Comparison of ENCODE assay signal across 13 cellular contexts in genomic region chr13:40975441-40975840, GRCh38. TPM values are rescaled to one million over a fixed set of nuclear protein-coding genes. Genes with fewer than 3 reads are reported as not detected.
DNase-seq lines count a peak whose midpoint lies in the region; ATAC-seq and TF ChIP-seq lines count a peak whose summit lies in the region.
"Had no signal": no experiment of that assay in that cellular context is flagged by ENCODE, and none has a peak within 500 bp of the region (broad histone marks: within the 10 kb centered on the region; RNA-seq: fewer than 3 reads in every experiment).

No MANE protein-coding gene starts in this region.

- H3F3A ChIP-seq in Loucy (ENCODE audit: low read depth): no peaks in the 10 kb centered on the region

- H3K9me3 Mint-ChIP-seq in activated naive CD4-positive, alpha-beta T cell treated with anti-CD3 and anti-CD28 coated beads for 36 hours: no peaks in the 10 kb centered on the region
- H3K9me3 Mint-ChIP-seq in central memory CD8-positive, alpha-beta T cell: no peaks in the 10 kb centered on the region
- H3K9me3 Mint-ChIP-seq in stimulated activated effector memory CD8-positive, alpha-beta T cell treated with anti-CD3 and anti-CD28 coated beads, Interleukin-12 subunit alpha, Interleukin-12 subunit beta, amount 100 ng/mL, for 72 hours: no peaks in the 10 kb centered on the region
- H3K9me3 Mint-ChIP-seq: WTC11 had no signal

- no peak for ATAC-seq in central memory CD8-positive, alpha-beta T cell (replicated peaks; ENCODE audit: extremely low read depth, poor library complexity, severe bottlenecking)
- no peak for ATAC-seq in stimulated activated effector memory CD8-positive, alpha-beta T cell treated with anti-CD3 and anti-CD28 coated beads, Interleukin-12 subunit alpha, Interleukin-12 subunit beta, amount 100 ng/mL, for 72 hours
- ATAC-seq in gastrocnemius medialis: no peak

- peaks cover 76% of the 10 kb centered on the region for H3K4me1 ChIP-seq in Loucy (ENCODE audit: insufficient read depth, low read length, poor library complexity, severe bottlenecking)
- peaks cover 70 to 92% of the 10 kb centered on the region in 2 donors for H3K4me1 ChIP-seq in gastrocnemius medialis
- H3K4me1 ChIP-seq: SJSA1 had no signal

- H3K27me3 ChIP-seq in Loucy (ENCODE audit: insufficient read depth, low read length, poor library complexity, severe bottlenecking): no peaks in the 10 kb centered on the region
- no peaks in the 10 kb centered on the region for H3K27me3 ChIP-seq in gastrocnemius medialis
- H3K27me3 ChIP-seq: foreskin keratinocyte, SJSA1 had no signal

- no peak for DNase-seq in activated naive CD4-positive, alpha-beta T cell treated with anti-CD3 and anti-CD28 coated beads for 36 hours
- no peak for DNase-seq in activated naive CD4-positive, alpha-beta T cell treated with Interleukin-2 at 50 U/mL for 16 hours
- DNase-seq in central memory CD8-positive, alpha-beta T cell (ENCODE audit: low spot score in 2 of 2): no peak
- DNase-seq in stimulated activated effector memory CD8-positive, alpha-beta T cell treated with anti-CD3 and anti-CD28 coated beads, Interleukin-12 subunit alpha, Interleukin-12 subunit beta, amount 100 ng/mL, for 72 hours (ENCODE audit: low spot score in 2 of 2): no peak
- DNase-seq in gastrocnemius medialis (no peak), GM13976 (ENCODE audit: low spot score) (no peak), erythroblast (lab: John Stamatoyannopoulos, UW) (no peak)
- DNase-seq: NCI-H2171 treated with DMSO at 0.1 percent for 48 hours, trophoblast cell had no signal

- H3K9me2 ChIP-seq in Loucy (replicated peaks; ENCODE audit: low read depth, low read length): no peaks in the 10 kb centered on the region

- TF ChIP-seq CTCF in Loucy (conservative IDR thresholded peaks at IDR 0.05; ENCODE audit: low read length): no peak
- no peak for TF ChIP-seq CTCF in gastrocnemius medialis (IDR thresholded peaks at IDR 0.05 in 4 of 5, conservative IDR thresholded peaks at IDR 0.05 in 1 of 5)
- no peak for TF ChIP-seq CTCF in GM13976 (IDR thresholded peaks at IDR 0.05; ENCODE audit: borderline replicate concordance, control extremely low read depth, extremely low read depth, insufficient read depth, missing control alignments)

- H3K4me1 Mint-ChIP-seq in activated naive CD4-positive, alpha-beta T cell treated with anti-CD3 and anti-CD28 coated beads for 36 hours (ENCODE audit: low read depth): peaks cover 81% of the 10 kb centered on the region
- peaks cover 91% of the 10 kb centered on the region for H3K4me1 Mint-ChIP-seq in central memory CD8-positive, alpha-beta T cell
- peaks cover 80% of the 10 kb centered on the region for H3K4me1 Mint-ChIP-seq in stimulated activated effector memory CD8-positive, alpha-beta T cell treated with anti-CD3 and anti-CD28 coated beads, Interleukin-12 subunit alpha, Interleukin-12 subunit beta, amount 100 ng/mL, for 72 hours

- H3K36me3 ChIP-seq in Loucy (ENCODE audit: insufficient read depth, low read length) (peaks cover 84% of the 10 kb centered on the region), gastrocnemius medialis (no peaks in the 10 kb centered on the region)
- H3K36me3 ChIP-seq: SJSA1 had no signal

- peak overlapping the region; percentile 94 for H3K4me2 ChIP-seq in Loucy (ENCODE audit: low read depth, low read length, poor library complexity, severe bottlenecking)

- intact Hi-C loops in activated naive CD4-positive, alpha-beta T cell treated with anti-CD3 and anti-CD28 coated beads for 36 hours (cut with micrococcal nuclease): loop anchor here (2.0 to 10.0 kb wide), 4 partner anchors 55 to 939 kb away; no protein-coding TSS in a partner anchor
- intact Hi-C loops in gastrocnemius medialis (cut with DNase I; ENCODE audit: low total_unique reads): no loop called here

- in situ Hi-C loops in gastrocnemius medialis (cut with MboI; ENCODE audit: low sequenced_read_pairs in 4 of 4) (loop anchor here in 1 of 4 donors (10.0 kb wide), 1 partner anchor 79 kb away; no protein-coding TSS in a partner anchor), GM13976 (cut with MboI; ENCODE audit: low sequenced_read_pairs, unreplicated experiment) (loop anchor here (10.0 kb wide), 1 partner anchor 79 kb away; no protein-coding TSS in a partner anchor)

- H3K4me3 Mint-ChIP-seq in activated naive CD4-positive, alpha-beta T cell treated with anti-CD3 and anti-CD28 coated beads for 36 hours: no peak overlapping the region
- peak overlapping the region; percentile 99 for H3K4me3 Mint-ChIP-seq in central memory CD8-positive, alpha-beta T cell
- peak overlapping the region; percentile 80 for H3K4me3 Mint-ChIP-seq in stimulated activated effector memory CD8-positive, alpha-beta T cell treated with anti-CD3 and anti-CD28 coated beads, Interleukin-12 subunit alpha, Interleukin-12 subunit beta, amount 100 ng/mL, for 72 hours
- H3K4me3 Mint-ChIP-seq: WTC11 had no signal

- H3K36me3 Mint-ChIP-seq in activated naive CD4-positive, alpha-beta T cell treated with anti-CD3 and anti-CD28 coated beads for 36 hours (ENCODE audit: low read depth): peaks cover 22% of the 10 kb centered on the region
- peaks cover 20% of the 10 kb centered on the region for H3K36me3 Mint-ChIP-seq in central memory CD8-positive, alpha-beta T cell (ENCODE audit: insufficient read depth)
- peaks cover 76% of the 10 kb centered on the region for H3K36me3 Mint-ChIP-seq in stimulated activated effector memory CD8-positive, alpha-beta T cell treated with anti-CD3 and anti-CD28 coated beads, Interleukin-12 subunit alpha, Interleukin-12 subunit beta, amount 100 ng/mL, for 72 hours
- H3K36me3 Mint-ChIP-seq: WTC11 had no signal

- H3K9ac ChIP-seq in Loucy (ENCODE audit: low read depth, low read length, poor library complexity, severe bottlenecking): peak overlapping the region; percentile 81

- no peaks in the 10 kb centered on the region for H3K9me3 ChIP-seq in Loucy (ENCODE audit: insufficient read depth, low read depth, low read length)
- H3K9me3 ChIP-seq in gastrocnemius medialis: no peaks in the 10 kb centered on the region
- H3K9me3 ChIP-seq: SJSA1 had no signal

- H3K4me3 ChIP-seq in Loucy (ENCODE audit: low read length, poor library complexity, severe bottlenecking) (peak overlapping the region; percentile 79), gastrocnemius medialis (peak overlapping the region in 1 of 4 donors; percentile 3)
- H3K4me3 ChIP-seq: SJSA1 had no signal

- peaks cover 100% of the 10 kb centered on the region for H3K79me2 ChIP-seq in Loucy (ENCODE audit: insufficient read depth, low read length)

- H4K20me1 ChIP-seq in Loucy (ENCODE audit: insufficient read depth, low read length, poor library complexity, severe bottlenecking): peaks cover 99% of the 10 kb centered on the region

- peak overlapping the region; percentile 94 for H3K27ac Mint-ChIP-seq in activated naive CD4-positive, alpha-beta T cell treated with anti-CD3 and anti-CD28 coated beads for 36 hours
- H3K27ac Mint-ChIP-seq in central memory CD8-positive, alpha-beta T cell (ENCODE audit: low read depth): peak overlapping the region; percentile 95
- peak overlapping the region; percentile 92 for H3K27ac Mint-ChIP-seq in stimulated activated effector memory CD8-positive, alpha-beta T cell treated with anti-CD3 and anti-CD28 coated beads, Interleukin-12 subunit alpha, Interleukin-12 subunit beta, amount 100 ng/mL, for 72 hours
- H3K27ac Mint-ChIP-seq: WTC11 had no signal

- no peak overlapping the region for H2AFZ ChIP-seq in Loucy (ENCODE audit: low read length)

- CTCF ChIA-PET in activated naive CD4-positive, alpha-beta T cell treated with anti-CD3 and anti-CD28 coated beads for 36 hours (lab: Charles Lee): interaction anchor here (0.9 to 4.0 kb wide), 7 partner anchors 14 to 198 kb away, joined by 3 to 26 read pairs (median 4); no protein-coding TSS in a partner anchor

- H3K27me3 Mint-ChIP-seq in activated naive CD4-positive, alpha-beta T cell treated with anti-CD3 and anti-CD28 coated beads for 36 hours (ENCODE audit: low read depth): no peaks in the 10 kb centered on the region
- H3K27me3 Mint-ChIP-seq in central memory CD8-positive, alpha-beta T cell: no peaks in the 10 kb centered on the region

- TF ChIP-seq POLR2A in gastrocnemius medialis (IDR thresholded peaks at IDR 0.05): no peak
- no peak for TF ChIP-seq POLR2A in erythroblast (IDR thresholded peaks at IDR 0.05; ENCODE audit: low read length)

- no peak overlapping the region for H3K27ac ChIP-seq in gastrocnemius medialis
- H3K27ac ChIP-seq: foreskin keratinocyte, SJSA1 had no signal

RNA-seq across cellular contexts. Expression of gene ELF1, which starts 43.7 kb away (rescaled TPM):
- total RNA-seq in activated naive CD4-positive, alpha-beta T cell treated with anti-CD3 and anti-CD28 coated beads for 36 hours: 10 to 100 TPM; 61.7 to 62.3 TPM
- 10 to 100 TPM; 24.8 to 48.7 (median 33.7) TPM for total RNA-seq in gastrocnemius medialis
